9 cellular contexts compared by ENCODE assay signal in genomic region chr7:97026705-97027426, GRCh38. TPM values are rescaled to one million over a fixed set of nuclear protein-coding genes. Genes with fewer than 3 reads are reported as not detected.
DNase-seq lines count a peak whose midpoint lies in the region; ATAC-seq and TF ChIP-seq lines count a peak whose summit lies in the region.
"Had no signal": no experiment of that assay in that cellular context is flagged by ENCODE, and none has a peak within 500 bp of the region (broad histone marks: within the 10 kb centered on the region; RNA-seq: fewer than 3 reads in every experiment).

No MANE protein-coding gene starts in this region.

- DNase-seq in Ammon's horn (ENCODE audit: low spot score) = peak; percentile 48
- DNase-seq in astrocyte of the cerebellum (ENCODE audit: low read depth) = no peak
- DNase-seq in mesendoderm = no peak
- DNase-seq in GDM1 (lab: John Stamatoyannopoulos, UW) = no peak
- DNase-seq in cerebellar cortex (ENCODE audit: low spot score) = no peak
- DNase-seq in NCI-H345 (lab: John Stamatoyannopoulos, UW) = no peak
- no peak for DNase-seq in activated naive CD4-positive, alpha-beta T cell treated with anti-CD3 and anti-CD28 coated beads, Interleukin-2, amount 50 U/mL, for 72 hours (ENCODE audit: low spot score in 2 of 2)

- peaks cover 9 to 13% of the 10 kb centered on the region in 2 donors for H3K36me3 Mint-ChIP-seq in activated naive CD4-positive, alpha-beta T cell treated with anti-CD3 and anti-CD28 coated beads, Interleukin-2, amount 50 U/mL, for 72 hours

- H3K18ac ChIP-seq in mesendoderm (ENCODE audit: low read length) = no peak overlapping the region

- peak overlapping the region; percentile 78 for H3K4me2 ChIP-seq in mesendoderm (ENCODE audit: low read length)

- no CpG with 5 or more reads among the region's 17 CpGs for WGBS in mesendoderm (ENCODE audit: extremely low coverage, insufficient coverage, low lambda C conversion rate)

- H2AK5ac ChIP-seq in mesendoderm (ENCODE audit: low read length) = no peak overlapping the region

- no peak overlapping the region for H3K27ac Mint-ChIP-seq in activated naive CD4-positive, alpha-beta T cell treated with anti-CD3 and anti-CD28 coated beads, Interleukin-2, amount 50 U/mL, for 72 hours

- H4K5ac ChIP-seq in mesendoderm (ENCODE audit: low read length) = no peak overlapping the region

- H3K27ac ChIP-seq in mesendoderm (ENCODE audit: low read depth, low read length) = no peak overlapping the region

- no peak overlapping the region for H2BK15ac ChIP-seq in mesendoderm (replicated peaks; ENCODE audit: low read depth)

- peak; percentile 9 for ATAC-seq in HG02885 (IDR thresholded peaks at IDR 0.05; ENCODE audit: poor library complexity, unreplicated experiment)
- ATAC-seq in activated naive CD4-positive, alpha-beta T cell treated with anti-CD3 and anti-CD28 coated beads, Interleukin-2, amount 50 U/mL, for 72 hours = no peak

- H2BK120ac ChIP-seq in mesendoderm (ENCODE audit: low read depth, low read length) = no peak overlapping the region

- H3K36me3 ChIP-seq in mesendoderm (ENCODE audit: control insufficient read depth, insufficient read depth, low read length) = no peaks in the 10 kb centered on the region

- no peaks in the 10 kb centered on the region for H3K79me2 ChIP-seq in mesendoderm (ENCODE audit: control insufficient read depth, insufficient read depth, low read length)

- H3K4me3 ChIP-seq in astrocyte of the cerebellum (ENCODE audit: low read depth, low read length) = peak overlapping the region; percentile 26
- no peak overlapping the region for H3K4me3 ChIP-seq in mesendoderm (ENCODE audit: low read length)

- no peak overlapping the region for H2BK5ac ChIP-seq in mesendoderm (ENCODE audit: low read length)

- no peak overlapping the region for H3K23ac ChIP-seq in mesendoderm (ENCODE audit: low read length)

- peaks cover 4% of the 10 kb centered on the region for H3K4me1 ChIP-seq in mesendoderm (ENCODE audit: control insufficient read depth, low read depth, low read length)

- H3K79me1 ChIP-seq in mesendoderm (ENCODE audit: low read length) = no peaks in the 10 kb centered on the region

- H3K56ac ChIP-seq in mesendoderm (ENCODE audit: low read length) = no peak overlapping the region

- no peaks in the 10 kb centered on the region for H3K9me3 Mint-ChIP-seq in activated naive CD4-positive, alpha-beta T cell treated with anti-CD3 and anti-CD28 coated beads, Interleukin-2, amount 50 U/mL, for 72 hours

- H4K8ac ChIP-seq in mesendoderm (ENCODE audit: low read depth, low read length) = no peak overlapping the region

- H3K27me3 ChIP-seq in mesendoderm (ENCODE audit: insufficient read depth, low read length, poor library complexity) = peaks cover 33% of the 10 kb centered on the region

- H3K9ac ChIP-seq in mesendoderm (ENCODE audit: low read length) = no peak overlapping the region

- no peak for TF ChIP-seq CTCF in astrocyte of the cerebellum (IDR thresholded peaks at IDR 0.05; ENCODE audit: low read depth, low read length, missing control alignments)

- no peak overlapping the region for H3K4ac ChIP-seq in mesendoderm (ENCODE audit: low read depth, low read length)

- in situ Hi-C loops in astrocyte of the cerebellum (cut with HindIII; ENCODE audit: low sequenced_read_pairs) = loop anchor here (10.0 kb wide), 1 partner anchor 1112 kb away; no protein-coding TSS in a partner anchor

RNA-seq across cellular contexts. Expression of gene DLX5, which starts 2.2 kb away (rescaled TPM):
- polyA plus RNA-seq in mesendoderm (2013, experiment 1 of 2) = 0.29 TPM
- 0.42 TPM for polyA plus RNA-seq in mesendoderm (2013, experiment 2 of 2)
- total RNA-seq in activated naive CD4-positive, alpha-beta T cell treated with anti-CD3 and anti-CD28 coated beads, Interleukin-2, amount 50 U/mL, for 72 hours = not detected
- total RNA-seq: T-helper 2 cell treated with Interferon-gamma antibody and Interleukin-4, amounts not matched to agents 100 ng/mL and 5 ng/mL, for 36 hours had no signal

RNA-seq across cellular contexts. Expression of gene DLX6, which starts 21.5 kb away (rescaled TPM):
- 0.21 TPM for polyA plus RNA-seq in mesendoderm (2013, experiment 1 of 2)
- 0.14 TPM for polyA plus RNA-seq in mesendoderm (2013, experiment 2 of 2)
- not detected for total RNA-seq in activated naive CD4-positive, alpha-beta T cell treated with anti-CD3 and anti-CD28 coated beads, Interleukin-2, amount 50 U/mL, for 72 hours
- total RNA-seq: T-helper 2 cell treated with Interferon-gamma antibody and Interleukin-4, amounts not matched to agents 100 ng/mL and 5 ng/mL, for 36 hours had no signal
